13 cellular contexts compared by ENCODE assay signal in the genomic region with DNA sequence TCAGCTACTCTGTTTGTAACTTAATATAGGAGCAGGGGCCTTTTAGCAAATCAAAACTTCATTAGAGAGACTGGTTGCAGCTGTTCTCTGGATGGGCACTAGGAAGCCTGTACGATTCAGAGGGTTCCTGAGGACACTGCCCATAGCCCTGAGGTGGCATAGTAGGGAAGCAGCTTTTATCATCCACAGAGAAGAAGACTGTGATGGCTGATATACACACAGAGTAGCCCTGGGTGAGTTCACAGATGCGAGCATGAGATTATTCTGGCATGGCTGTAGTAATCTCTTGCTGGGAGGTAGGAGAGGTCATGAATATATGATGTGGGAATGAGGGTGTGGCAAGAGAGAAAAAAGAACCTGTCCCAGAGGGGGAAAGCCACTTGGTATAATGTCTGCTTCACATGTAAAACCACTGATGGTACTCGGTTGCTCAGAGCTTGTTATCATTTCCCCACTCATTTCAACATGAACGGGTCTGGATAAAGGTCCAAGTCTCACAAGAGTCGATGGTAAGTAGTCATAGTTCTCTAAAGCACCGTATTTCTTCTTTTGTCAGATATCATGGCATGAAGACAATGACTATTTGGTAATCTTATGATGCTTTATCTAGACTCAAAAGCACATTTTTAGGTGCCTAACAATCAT. TPM values are rescaled to one million over a fixed set of nuclear protein-coding genes. Genes with fewer than 3 reads are reported as not detected.
DNase-seq lines count a peak whose midpoint lies in the region; ATAC-seq, FAIRE-seq and TF ChIP-seq lines count a peak whose summit lies in the region.
"Had no signal": no experiment of that assay in that cellular context is flagged by ENCODE, and none has a peak within 500 bp of the region (broad histone marks: within the 10 kb centered on the region; RNA-seq: fewer than 3 reads in every experiment).

No MANE protein-coding gene starts in this region.

- peak overlapping the region; percentile 88 for H3K4me2 ChIP-seq in fibroblast of lung (ENCODE audit: extremely low read depth, insufficient read depth, low read length)

- no peaks in the 10 kb centered on the region for H3K27me3 Mint-ChIP-seq in osteocyte (ENCODE audit: unreplicated experiment)

- H2AFZ ChIP-seq in fibroblast of lung (ENCODE audit: low read length), result no peak overlapping the region

- H3K27ac Mint-ChIP-seq in osteocyte (ENCODE audit: unreplicated experiment), result peak overlapping the region; percentile 6

- no peak for DNase-seq in D721Med (ENCODE audit: insufficient read length, low spot score)
- DNase-seq in fibroblast of lung (ENCODE audit: low read depth in 2 of 2), result peak; percentile 18 to 25
- no peak for DNase-seq in osteocyte (ENCODE audit: extremely low spot score, unreplicated experiment)
- no peak for DNase-seq in stimulated activated CD4-positive, alpha-beta T cell treated with anti-CD3 and anti-CD28 coated beads, Interleukin-2, amount 100 ng/mL, for 24 hours
- no peak for DNase-seq in activated T-cell treated with anti-CD3 and anti-CD28 coated beads, Interleukin-2, amount 50 U/mL, for 1 hour
- DNase-seq in NCI-H1694 treated with DMSO at 0.1 percent for 48 hours (lab: John Stamatoyannopoulos, UW), result no peak
- DNase-seq: activated naive CD4-positive, alpha-beta T cell treated with anti-CD3 and anti-CD28 coated beads, Interleukin-2, amount 50 U/mL, for 16 hours; Calu3; MV-4-11; PC-3 had no signal

- H3K36me3 ChIP-seq in fibroblast of lung (ENCODE audit: control insufficient read depth, insufficient read depth, low read length), result no peaks in the 10 kb centered on the region

- TF ChIP-seq CTCF in D721Med (IDR thresholded peaks at IDR 0.05; ENCODE audit: insufficient read depth, missing control alignments), result no peak
- no peak for TF ChIP-seq CTCF in fibroblast of lung (conservative IDR thresholded peaks at IDR 0.05 in 1 of 2, IDR thresholded peaks at IDR 0.05 in 1 of 2; ENCODE audit: low read depth in 1 of 2, low read length in 2 of 2)
- TF ChIP-seq CTCF in osteocyte (IDR thresholded peaks at IDR 0.05), result no peak

- H3K4me3 Mint-ChIP-seq in osteocyte (ENCODE audit: unreplicated experiment), result peak overlapping the region; percentile 33

- H3K27ac ChIP-seq in fibroblast of lung (ENCODE audit: insufficient read depth, low read length), result peak overlapping the region; percentile 52
- H3K27ac ChIP-seq: VCaP had no signal

- FAIRE-seq in D721Med (lab: Jason Lieb, UNC), result peak; percentile 64

- H3K9ac ChIP-seq in fibroblast of lung (ENCODE audit: insufficient read depth, low read length), result no peak overlapping the region

- peak overlapping the region; percentile 21 to 67 (median 46) for H3K4me3 ChIP-seq in fibroblast of lung (replicated peaks in 1 of 4; ENCODE audit: control extremely low read depth in 1 of 4, insufficient read depth in 1 of 4, low read depth in 3 of 4, low read length in 4 of 4)

- no peaks in the 10 kb centered on the region for H3K9me3 ChIP-seq in fibroblast of lung (ENCODE audit: control insufficient read depth, insufficient read depth, low read depth, low read length)

- peaks cover 10% of the 10 kb centered on the region for H3K4me1 ChIP-seq in fibroblast of lung (ENCODE audit: control insufficient read depth, extremely low read depth, insufficient read depth, low read length)

- peaks cover 46% of the 10 kb centered on the region for H3K4me1 Mint-ChIP-seq in osteocyte (ENCODE audit: unreplicated experiment)

- H3K9me3 Mint-ChIP-seq in osteocyte (ENCODE audit: unreplicated experiment), result no peaks in the 10 kb centered on the region

- H3K27me3 ChIP-seq in fibroblast of lung (ENCODE audit: control insufficient read depth, insufficient read depth, low read length), result no peaks in the 10 kb centered on the region

- peak; percentile 11; the same call in 1 of the 3 replicates for ATAC-seq in SK-N-SH treated with all-trans-retinoic acid at 6 μM for 48 hours
- ATAC-seq in GM21786 (IDR thresholded peaks at IDR 0.05; ENCODE audit: unreplicated experiment), result no peak
- ATAC-seq: PC-3 had no signal

- peaks cover 17% of the 10 kb centered on the region for H3K79me2 ChIP-seq in fibroblast of lung (ENCODE audit: control insufficient read depth, insufficient read depth, low read length)

- H3K36me3 Mint-ChIP-seq in osteocyte (ENCODE audit: unreplicated experiment), result peaks cover 2% of the 10 kb centered on the region

- no peaks in the 10 kb centered on the region for H4K20me1 ChIP-seq in fibroblast of lung (ENCODE audit: control insufficient read depth, extremely low read depth, insufficient read depth, low read length)

TF ChIP-seq in SK-N-SH treated with all-trans-retinoic acid at 6 μM for 48 hours, 23 proteins besides CTCF, POLR2A, EP300 and RAD21:
- no peak for TF ChIP-seq ZNF8 (CRISPR knock-in tag; IDR thresholded peaks at IDR 0.05)
- no peak for TF ChIP-seq ZNF70 (CRISPR knock-in tag; IDR thresholded peaks at IDR 0.05)
- TF ChIP-seq, protein P1, sequence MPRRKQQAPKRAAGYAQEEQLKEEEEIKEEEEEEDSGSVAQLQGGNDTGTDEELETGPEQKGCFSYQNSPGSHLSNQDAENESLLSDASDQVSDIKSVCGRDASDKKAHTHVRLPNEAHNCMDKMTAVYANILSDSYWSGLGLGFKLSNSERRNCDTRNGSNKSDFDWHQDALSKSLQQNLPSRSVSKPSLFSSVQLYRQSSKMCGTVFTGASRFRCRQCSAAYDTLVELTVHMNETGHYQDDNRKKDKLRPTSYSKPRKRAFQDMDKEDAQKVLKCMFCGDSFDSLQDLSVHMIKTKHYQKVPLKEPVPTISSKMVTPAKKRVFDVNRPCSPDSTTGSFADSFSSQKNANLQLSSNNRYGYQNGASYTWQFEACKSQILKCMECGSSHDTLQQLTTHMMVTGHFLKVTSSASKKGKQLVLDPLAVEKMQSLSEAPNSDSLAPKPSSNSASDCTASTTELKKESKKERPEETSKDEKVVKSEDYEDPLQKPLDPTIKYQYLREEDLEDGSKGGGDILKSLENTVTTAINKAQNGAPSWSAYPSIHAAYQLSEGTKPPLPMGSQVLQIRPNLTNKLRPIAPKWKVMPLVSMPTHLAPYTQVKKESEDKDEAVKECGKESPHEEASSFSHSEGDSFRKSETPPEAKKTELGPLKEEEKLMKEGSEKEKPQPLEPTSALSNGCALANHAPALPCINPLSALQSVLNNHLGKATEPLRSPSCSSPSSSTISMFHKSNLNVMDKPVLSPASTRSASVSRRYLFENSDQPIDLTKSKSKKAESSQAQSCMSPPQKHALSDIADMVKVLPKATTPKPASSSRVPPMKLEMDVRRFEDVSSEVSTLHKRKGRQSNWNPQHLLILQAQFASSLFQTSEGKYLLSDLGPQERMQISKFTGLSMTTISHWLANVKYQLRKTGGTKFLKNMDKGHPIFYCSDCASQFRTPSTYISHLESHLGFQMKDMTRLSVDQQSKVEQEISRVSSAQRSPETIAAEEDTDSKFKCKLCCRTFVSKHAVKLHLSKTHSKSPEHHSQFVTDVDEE (CRISPR knock-in tag; IDR thresholded peaks at IDR 0.05), result no peak
- TF ChIP-seq TCF4 (CRISPR knock-in tag; IDR thresholded peaks at IDR 0.05; ENCODE audit: borderline replicate concordance), result no peak
- no peak for TF ChIP-seq TOX (CRISPR knock-in tag; IDR thresholded peaks at IDR 0.05; ENCODE audit: borderline replicate concordance)
- no peak for TF ChIP-seq BACH2 (CRISPR knock-in tag; IDR thresholded peaks at IDR 0.05; ENCODE audit: borderline replicate concordance)
- TF ChIP-seq ISL1 (CRISPR knock-in tag; IDR thresholded peaks at IDR 0.05), result no peak
TF ChIP-seq in SK-N-SH treated with all-trans-retinoic acid at 6 μM for 48 hours: peak in this region for 0.

RNA-seq across cellular contexts. Expression of gene PEBP1, which starts 51.9 kb away (rescaled TPM):
- total RNA-seq in fibroblast of lung, result 175 and 290 TPM in 2 replicates
- polyA plus RNA-seq in fibroblast of lung, result 193 and 233 TPM in 2 replicates
- polyA plus RNA-seq in fibroblast of lung (2012), result 190 and 242 TPM in 2 replicates
- 121 and 127 TPM in 2 replicates for polyA minus RNA-seq in fibroblast of lung (ENCODE audit: low replicate concordance)
- total RNA-seq in osteocyte, result 216 and 221 TPM in 2 replicates

Comparison
In these comparisons a context has a peak if more than half of its experiments do, and no peak if none do; other contexts are left out.
1. DNase-seq: peak in fibroblast of lung (2 of 2); none in D721Med (single experiment), osteocyte (single experiment), stimulated activated CD4-positive, alpha-beta T cell treated with anti-CD3 and anti-CD28 coated beads, Interleukin-2, amount 100 ng/mL, for 24 hours (0 of 2), activated T-cell treated with anti-CD3 and anti-CD28 coated beads, Interleukin-2, amount 50 U/mL, for 1 hour (single experiment) and NCI-H1694 treated with DMSO at 0.1 percent for 48 hours (single experiment).